11 cellular contexts compared by ENCODE assay signal in genomic region chr7:19677201-19677600, GRCh38. TPM values are rescaled to one million over a fixed set of nuclear protein-coding genes. Genes with fewer than 3 reads are reported as not detected.
A peak's percentile ranks its signal among the peaks of the same experiment; 100 is the strongest.
DNase-seq lines count a peak whose midpoint lies in the region; ATAC-seq and TF ChIP-seq lines count a peak whose summit lies in the region.
"Had no signal": no experiment of that assay in that cellular context is flagged by ENCODE, and none has a peak within 500 bp of the region (broad histone marks: within the 10 kb centered on the region; RNA-seq: fewer than 3 reads in every experiment).

No MANE protein-coding gene starts in this region.

- DNase-seq in NCI-H2196 treated with DMSO at 0.1 percent for 48 hours (lab: John Stamatoyannopoulos, UW; ENCODE audit: unreplicated experiment) (no peak), NCI-H2196 (lab: John Stamatoyannopoulos, UW; ENCODE audit: unreplicated experiment) (no peak), OCI-LY7 (ENCODE audit: low spot score) (no peak)
- DNase-seq: activated CD4-positive, alpha-beta T cell treated with anti-CD3 and anti-CD28 coated beads for 1 hour; central memory CD4-positive, alpha-beta T cell; NCI-H345 had no signal

- no peaks in the 10 kb centered on the region for H3K27me3 ChIP-seq in Loucy (ENCODE audit: insufficient read depth, low read length, poor library complexity, severe bottlenecking)

- H3K9me2 ChIP-seq in Loucy (replicated peaks; ENCODE audit: low read depth, low read length) (no peaks in the 10 kb centered on the region), OCI-LY7 (ENCODE audit: insufficient read depth, low read length) (no peaks in the 10 kb centered on the region)

- peaks cover 3% of the 10 kb centered on the region for H3K9me3 Mint-ChIP-seq in dendritic cell treated with granulocyte-macrophage colony-stimulating factor and Interleukin-4, amounts not matched to agents 40 ng/mL and 50 ng/mL, for 4 days

- H4K20me1 ChIP-seq in Loucy (ENCODE audit: insufficient read depth, low read length, poor library complexity, severe bottlenecking) (no peaks in the 10 kb centered on the region), OCI-LY7 (ENCODE audit: insufficient read depth, low read length) (no peaks in the 10 kb centered on the region)

- no peaks in the 10 kb centered on the region for H3K36me3 Mint-ChIP-seq in dendritic cell treated with granulocyte-macrophage colony-stimulating factor and Interleukin-4, amounts not matched to agents 40 ng/mL and 50 ng/mL, for 4 days (ENCODE audit: low read depth)

- peaks cover 12% of the 10 kb centered on the region for H3K4me1 Mint-ChIP-seq in dendritic cell treated with granulocyte-macrophage colony-stimulating factor and Interleukin-4, amounts not matched to agents 40 ng/mL and 50 ng/mL, for 4 days (ENCODE audit: low read depth)

- ATAC-seq in GM18517 (IDR thresholded peaks at IDR 0.05; ENCODE audit: unreplicated experiment) (peak; percentile 86), HG02759 (IDR thresholded peaks at IDR 0.05; ENCODE audit: unreplicated experiment) (peak; percentile 86), HG03571 (IDR thresholded peaks at IDR 0.05; ENCODE audit: unreplicated experiment) (no peak)

- no TSS peak for BruUV-seq in OCI-LY7 (replicated peaks; lab: Mats Ljungman, UMichigan)

- peak overlapping the region; percentile 77 for H3K4me2 ChIP-seq in Loucy (ENCODE audit: low read depth, low read length, poor library complexity, severe bottlenecking)
- H3K4me2 ChIP-seq in OCI-LY7 (ENCODE audit: low read length): no peak overlapping the region

- POLR2A ChIA-PET in OCI-LY7 (lab: Charles Lee): no interaction called here

- CTCF ChIA-PET in OCI-LY7 (lab: Charles Lee; ENCODE audit: unreplicated experiment): no interaction called here

- no peaks in the 10 kb centered on the region for H3K36me3 ChIP-seq in Loucy (ENCODE audit: insufficient read depth, low read length)
- H3K36me3 ChIP-seq in OCI-LY7 (ENCODE audit: insufficient read depth, low read length): no peaks in the 10 kb centered on the region

- TF ChIP-seq CTCF in Loucy (conservative IDR thresholded peaks at IDR 0.05; ENCODE audit: low read length): no peak
- no peak for TF ChIP-seq CTCF in OCI-LY7 (conservative IDR thresholded peaks at IDR 0.05; ENCODE audit: low read length)

- H3K27ac ChIP-seq in OCI-LY7 (ENCODE audit: low read depth, low read length, poor library complexity, severe bottlenecking): no peak overlapping the region

- intact Hi-C loops in dendritic cell treated with granulocyte-macrophage colony-stimulating factor and Interleukin-4, amounts not matched to agents 40 ng/mL and 50 ng/mL, for 4 days (cut with micrococcal nuclease): no loop called here
- intact Hi-C loops in OCI-LY7 (cut with micrococcal nuclease; ENCODE audit: unreplicated experiment): no loop called here

- H3K9me3 ChIP-seq in Loucy (ENCODE audit: insufficient read depth, low read depth, low read length) (no peaks in the 10 kb centered on the region; the same call in none of the 2 replicates), OCI-LY7 (ENCODE audit: low read length) (no peaks in the 10 kb centered on the region)

- H3K4me3 Mint-ChIP-seq in dendritic cell treated with granulocyte-macrophage colony-stimulating factor and Interleukin-4, amounts not matched to agents 40 ng/mL and 50 ng/mL, for 4 days: no peak overlapping the region

- H3K4me1 ChIP-seq in Loucy (ENCODE audit: insufficient read depth, low read length, poor library complexity, severe bottlenecking) (peaks cover 59% of the 10 kb centered on the region), OCI-LY7 (ENCODE audit: insufficient read depth, low read length, poor library complexity, severe bottlenecking) (no peaks in the 10 kb centered on the region)

- H3K4me3 ChIP-seq in Loucy (ENCODE audit: low read length, poor library complexity, severe bottlenecking): peak overlapping the region; percentile 58
- H3K4me3 ChIP-seq in OCI-LY7 (ENCODE audit: low read depth, low read length, poor library complexity, severe bottlenecking): no peak overlapping the region

- H3K9ac ChIP-seq in Loucy (ENCODE audit: low read depth, low read length, poor library complexity, severe bottlenecking): peak overlapping the region; percentile 56

- no peaks in the 10 kb centered on the region for H3K27me3 Mint-ChIP-seq in dendritic cell treated with granulocyte-macrophage colony-stimulating factor and Interleukin-4, amounts not matched to agents 40 ng/mL and 50 ng/mL, for 4 days

- peak overlapping the region; percentile 64; the same call in 1 of the 2 replicates for H2AFZ ChIP-seq in Loucy (ENCODE audit: low read length)
- no peak overlapping the region for H2AFZ ChIP-seq in OCI-LY7 (ENCODE audit: low read length)

- H3F3A ChIP-seq in Loucy (ENCODE audit: low read depth): peaks cover 10% of the 10 kb centered on the region

- peak overlapping the region; percentile 70 for H3K27ac Mint-ChIP-seq in dendritic cell treated with granulocyte-macrophage colony-stimulating factor and Interleukin-4, amounts not matched to agents 40 ng/mL and 50 ng/mL, for 4 days

- no peaks in the 10 kb centered on the region for H3K79me2 ChIP-seq in Loucy (ENCODE audit: insufficient read depth, low read length)
- no peaks in the 10 kb centered on the region for H3K79me2 ChIP-seq in OCI-LY7 (ENCODE audit: insufficient read depth, low read depth, low read length)

RNA-seq across cellular contexts. Expression of gene POLR1F, which starts 31.6 kb away (rescaled TPM):
- total RNA-seq in OCI-LY7 (2014; rRNA removed; shearing (Covaris generic)): 17.7 and 25.1 TPM in 2 replicates
- 16.2 and 23.9 TPM in 2 replicates for total RNA-seq in OCI-LY7 (2022)
